In the genomic region with DNA sequence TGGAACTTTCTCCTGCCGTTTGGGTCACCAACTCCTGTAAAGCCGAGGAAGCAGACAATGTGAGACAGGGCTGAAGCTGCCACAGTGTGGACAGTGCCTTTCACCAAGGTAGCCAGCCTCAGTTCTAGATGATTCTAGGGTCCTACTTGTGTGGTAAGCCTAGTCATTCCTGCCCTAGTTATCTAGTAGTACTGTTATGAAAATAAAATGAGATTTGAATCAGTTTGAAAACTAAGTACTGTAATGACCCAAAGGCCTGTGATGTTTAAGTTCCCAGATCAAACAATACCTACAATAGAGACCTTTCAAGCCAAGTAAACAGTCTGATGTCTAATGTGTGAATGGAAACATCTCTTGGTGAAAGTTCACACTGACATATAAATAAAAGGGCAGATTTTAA, we compare ENCODE assay signal across 14 cellular contexts. TPM values are rescaled to one million over a fixed set of nuclear protein-coding genes. Genes with fewer than 3 reads are reported as not detected.
DNase-seq lines count a peak whose midpoint lies in the region; ATAC-seq and TF ChIP-seq lines count a peak whose summit lies in the region.
"Had no signal": no experiment of that assay in that cellular context is flagged by ENCODE, and none has a peak within 500 bp of the region (broad histone marks: within the 10 kb centered on the region; RNA-seq: fewer than 3 reads in every experiment).

No MANE protein-coding gene starts in this region.

- H3K36me3 Mint-ChIP-seq in activated CD8-positive, alpha-beta memory T cell treated with anti-CD3 and anti-CD28 coated beads, Interleukin-2, amount 10 ng/mL, durations not matched to agents 7 days and 5 days: peaks cover 2% of the 10 kb centered on the region
- H3K36me3 Mint-ChIP-seq in activated naive CD8-positive, alpha-beta T cell: peaks cover 13% of the 10 kb centered on the region
- H3K36me3 Mint-ChIP-seq in activated naive CD8-positive, alpha-beta T cell treated with anti-CD3 and anti-CD28 coated beads for 36 hours: peaks cover 5% of the 10 kb centered on the region
- H3K36me3 Mint-ChIP-seq in memory B cell: peaks cover 35% of the 10 kb centered on the region

- H3K4me1 ChIP-seq in lower lobe of right lung: no peaks in the 10 kb centered on the region

- peaks cover 3% of the 10 kb centered on the region for H3K4me1 Mint-ChIP-seq in activated CD8-positive, alpha-beta memory T cell treated with anti-CD3 and anti-CD28 coated beads, Interleukin-2, amount 10 ng/mL, durations not matched to agents 7 days and 5 days
- H3K4me1 Mint-ChIP-seq in activated naive CD8-positive, alpha-beta T cell (ENCODE audit: low read depth): no peaks in the 10 kb centered on the region
- H3K4me1 Mint-ChIP-seq in activated naive CD8-positive, alpha-beta T cell treated with anti-CD3 and anti-CD28 coated beads for 36 hours: no peaks in the 10 kb centered on the region
- H3K4me1 Mint-ChIP-seq in memory B cell: no peaks in the 10 kb centered on the region
- no peaks in the 10 kb centered on the region for H3K4me1 Mint-ChIP-seq in stimulated activated naive CD8-positive, alpha-beta T cell treated with anti-CD3 and anti-CD28 coated beads, Interleukin-15, amount 100 ng/mL, for 72 hours
- H3K4me1 Mint-ChIP-seq: B cell had no signal

- intact Hi-C loops in lower lobe of right lung (cut with DNase I): no loop called here

- CTCF ChIA-PET in activated CD8-positive, alpha-beta memory T cell treated with anti-CD3 and anti-CD28 coated beads, Interleukin-2, amount 10 ng/mL, durations not matched to agents 7 days and 5 days (lab: Charles Lee): no interaction called here

- H3K4me3 Mint-ChIP-seq in activated CD8-positive, alpha-beta memory T cell treated with anti-CD3 and anti-CD28 coated beads, Interleukin-2, amount 10 ng/mL, durations not matched to agents 7 days and 5 days: no peak overlapping the region
- no peak overlapping the region for H3K4me3 Mint-ChIP-seq in activated naive CD8-positive, alpha-beta T cell
- H3K4me3 Mint-ChIP-seq in activated naive CD8-positive, alpha-beta T cell treated with anti-CD3 and anti-CD28 coated beads for 36 hours: no peak overlapping the region
- no peak overlapping the region for H3K4me3 Mint-ChIP-seq in memory B cell
- no peak overlapping the region for H3K4me3 Mint-ChIP-seq in stimulated activated naive CD8-positive, alpha-beta T cell treated with anti-CD3 and anti-CD28 coated beads, Interleukin-15, amount 100 ng/mL, for 72 hours
- H3K4me3 Mint-ChIP-seq: B cell; CD4-positive, alpha-beta T cell had no signal

- H3K27me3 ChIP-seq in lower lobe of right lung (ENCODE audit: low read depth): no peaks in the 10 kb centered on the region

- peak overlapping the region; percentile 2 for H3K27ac Mint-ChIP-seq in activated CD8-positive, alpha-beta memory T cell treated with anti-CD3 and anti-CD28 coated beads, Interleukin-2, amount 10 ng/mL, durations not matched to agents 7 days and 5 days
- peak overlapping the region; percentile 10 for H3K27ac Mint-ChIP-seq in activated naive CD8-positive, alpha-beta T cell
- H3K27ac Mint-ChIP-seq in activated naive CD8-positive, alpha-beta T cell treated with anti-CD3 and anti-CD28 coated beads for 36 hours: no peak overlapping the region
- H3K27ac Mint-ChIP-seq in memory B cell: peak overlapping the region; percentile 32
- H3K27ac Mint-ChIP-seq in stimulated activated naive CD8-positive, alpha-beta T cell treated with anti-CD3 and anti-CD28 coated beads, Interleukin-15, amount 100 ng/mL, for 72 hours: peak overlapping the region in 1 of 2 donors; percentile 16
- H3K27ac Mint-ChIP-seq: B cell; CD4-positive, alpha-beta T cell had no signal

- no peak for ATAC-seq in activated CD8-positive, alpha-beta memory T cell treated with anti-CD3 and anti-CD28 coated beads, Interleukin-2, amount 10 ng/mL, durations not matched to agents 7 days and 5 days
- ATAC-seq in memory B cell (ENCODE audit: low read depth) (no peak), lower lobe of right lung (no peak), GM19455 (IDR thresholded peaks at IDR 0.05; ENCODE audit: unreplicated experiment) (no peak)
- ATAC-seq in stimulated activated naive CD8-positive, alpha-beta T cell treated with anti-CD3 and anti-CD28 coated beads, Interleukin-15, amount 100 ng/mL, for 72 hours: peak; percentile 76

- no peak overlapping the region for H3K27ac ChIP-seq in lower lobe of right lung

- no peaks in the 10 kb centered on the region for H3K9me3 Mint-ChIP-seq in activated CD8-positive, alpha-beta memory T cell treated with anti-CD3 and anti-CD28 coated beads, Interleukin-2, amount 10 ng/mL, durations not matched to agents 7 days and 5 days (ENCODE audit: low read depth)
- no peaks in the 10 kb centered on the region for H3K9me3 Mint-ChIP-seq in activated naive CD8-positive, alpha-beta T cell (ENCODE audit: low read depth)
- no peaks in the 10 kb centered on the region for H3K9me3 Mint-ChIP-seq in activated naive CD8-positive, alpha-beta T cell treated with anti-CD3 and anti-CD28 coated beads for 36 hours
- no peaks in the 10 kb centered on the region for H3K9me3 Mint-ChIP-seq in memory B cell
- no peaks in the 10 kb centered on the region for H3K9me3 Mint-ChIP-seq in stimulated activated naive CD8-positive, alpha-beta T cell treated with anti-CD3 and anti-CD28 coated beads, Interleukin-15, amount 100 ng/mL, for 72 hours
- H3K9me3 Mint-ChIP-seq: CD4-positive, alpha-beta T cell had no signal

- H3K36me3 ChIP-seq in lower lobe of right lung: peaks cover 39% of the 10 kb centered on the region
- H3K36me3 ChIP-seq: HAP-1 had no signal

- no peaks in the 10 kb centered on the region for H3K9me3 ChIP-seq in lower lobe of right lung
- H3K9me3 ChIP-seq: HAP-1 had no signal

- TF ChIP-seq CTCF in lower lobe of right lung (IDR thresholded peaks at IDR 0.05): no peak

- H3K4me3 ChIP-seq in lower lobe of right lung: no peak overlapping the region
- H3K4me3 ChIP-seq: HAP-1 had no signal

- H3K27me3 Mint-ChIP-seq in activated CD8-positive, alpha-beta memory T cell treated with anti-CD3 and anti-CD28 coated beads, Interleukin-2, amount 10 ng/mL, durations not matched to agents 7 days and 5 days: no peaks in the 10 kb centered on the region
- H3K27me3 Mint-ChIP-seq in activated naive CD8-positive, alpha-beta T cell: no peaks in the 10 kb centered on the region
- no peaks in the 10 kb centered on the region for H3K27me3 Mint-ChIP-seq in activated naive CD8-positive, alpha-beta T cell treated with anti-CD3 and anti-CD28 coated beads for 36 hours
- no peaks in the 10 kb centered on the region for H3K27me3 Mint-ChIP-seq in memory B cell
- H3K27me3 Mint-ChIP-seq in stimulated activated naive CD8-positive, alpha-beta T cell treated with anti-CD3 and anti-CD28 coated beads, Interleukin-15, amount 100 ng/mL, for 72 hours: no peaks in the 10 kb centered on the region
- H3K27me3 Mint-ChIP-seq: B cell; CD4-positive, alpha-beta T cell had no signal

- no peak for DNase-seq in activated CD8-positive, alpha-beta memory T cell treated with anti-CD3 and anti-CD28 coated beads, Interleukin-2, amount 10 ng/mL, durations not matched to agents 7 days and 5 days
- no peak for DNase-seq in activated CD8-positive, alpha-beta memory T cell treated with anti-CD3 and anti-CD28 coated beads, Interleukin-2, amount 50 U/mL, for 48 hours
- DNase-seq in activated naive CD8-positive, alpha-beta T cell treated with anti-CD3 and anti-CD28 coated beads for 36 hours: no peak
- DNase-seq in memory B cell (ENCODE audit: low spot score in 2 of 2): no peak
- no peak for DNase-seq in stimulated activated naive CD8-positive, alpha-beta T cell treated with anti-CD3 and anti-CD28 coated beads, Interleukin-15, amount 100 ng/mL, for 72 hours
- DNase-seq in lower lobe of right lung: no peak
- DNase-seq: C1 segment of cervical spinal cord; Calu3; CD4-positive, alpha-beta T cell; DMS 273 treated with DMSO at 0.1 percent for 48 hours had no signal

RNA-seq across cellular contexts. Expression of gene POLL, which starts 37.1 kb away (rescaled TPM):
- total RNA-seq in activated CD8-positive, alpha-beta memory T cell treated with anti-CD3 and anti-CD28 coated beads, Interleukin-2, amount 10 ng/mL, durations not matched to agents 7 days and 5 days: 10 to 100 TPM; 30.5 to 34.1 TPM
- total RNA-seq in activated naive CD8-positive, alpha-beta T cell treated with anti-CD3 and anti-CD28 coated beads for 36 hours: 10 to 100 TPM; 27.4 to 28.6 TPM
- total RNA-seq in lower lobe of right lung: 36.9 TPM

RNA-seq across cellular contexts. Expression of gene DPCD, which starts 37.2 kb away (rescaled TPM):
- total RNA-seq in activated CD8-positive, alpha-beta memory T cell treated with anti-CD3 and anti-CD28 coated beads, Interleukin-2, amount 10 ng/mL, durations not matched to agents 7 days and 5 days: 1 to 10 TPM; 3.7 to 4.2 TPM
- total RNA-seq in activated naive CD8-positive, alpha-beta T cell treated with anti-CD3 and anti-CD28 coated beads for 36 hours: 10 to 100 TPM; 20.4 to 22.9 TPM
- total RNA-seq in lower lobe of right lung: 12.9 TPM
